Comparison of ENCODE assay signal across 16 cellular contexts in genomic region chr7:2663121-2663886, GRCh38. TPM values are rescaled to one million over a fixed set of nuclear protein-coding genes. Genes with fewer than 3 reads are reported as not detected.
DNase-seq lines count a peak whose midpoint lies in the region; ATAC-seq and TF ChIP-seq lines count a peak whose summit lies in the region.
"Had no signal": no experiment of that assay in that cellular context is flagged by ENCODE, and none has a peak within 500 bp of the region (broad histone marks: within the 10 kb centered on the region; RNA-seq: fewer than 3 reads in every experiment).

No MANE protein-coding gene starts in this region.

- peaks cover 4 to 19% of the 10 kb centered on the region in 2 donors for H3K4me1 ChIP-seq in left lung
- H3K4me1 ChIP-seq: prostate gland had no signal

- H3K27ac ChIP-seq in left lung, result no peak overlapping the region
- H3K27ac ChIP-seq: Peyer's patch, prostate gland had no signal

- intact Hi-C loops in left lung (cut with DNase I), result no loop called here
- intact Hi-C loops in sciatic nerve (cut with DNase I), result no loop called here

- no peak for TF ChIP-seq CTCF in left lung (IDR thresholded peaks at IDR 0.05)

- no peak overlapping the region for H3K4me3 ChIP-seq in left lung
- H3K4me3 ChIP-seq: esophagus muscularis mucosa, Peyer's patch, prostate gland had no signal

- peaks cover 0 to 27% of the 10 kb centered on the region in 2 donors for H3K27me3 ChIP-seq in left lung
- H3K27me3 ChIP-seq: esophagus muscularis mucosa, Peyer's patch had no signal

- no peaks in the 10 kb centered on the region for H3K9me3 ChIP-seq in left lung
- H3K9me3 ChIP-seq: Peyer's patch, prostate gland had no signal

- H3K36me3 ChIP-seq in left lung, result peaks cover 0 to 44% of the 10 kb centered on the region in 2 donors
- H3K36me3 ChIP-seq: prostate gland had no signal

- DNase-seq in M059J (ENCODE audit: low read depth) (peak; percentile 28), dermis blood vessel endothelial cell (peak; percentile 67), left lung (peak; percentile 34 to 83), sciatic nerve (ENCODE audit: low spot score) (peak; percentile 69), globus pallidus (ENCODE audit: low spot score) (no peak), HPDE6-E6E7 (ENCODE audit: extremely low spot score) (no peak)
- no peak for DNase-seq in stimulated activated CD4-positive, alpha-beta T cell treated with anti-CD3 and anti-CD28 coated beads, Interleukin-15, amount 100 ng/mL, for 24 hours
- DNase-seq: activated naive CD8-positive, alpha-beta T cell treated with anti-CD3 and anti-CD28 coated beads for 36 hours; activated T-cell treated with anti-CD3 and anti-CD28 coated beads for 4 hours; NCI-H1417; NCI-H446; Peyer's patch had no signal

- peak; percentile 23 for ATAC-seq in left lung
- peak; percentile 82 for ATAC-seq in sciatic nerve
- no peak for ATAC-seq in GM18517 (IDR thresholded peaks at IDR 0.05; ENCODE audit: unreplicated experiment)
- ATAC-seq: stimulated activated memory B cell treated with anti-CD40 and anti-IgM and Interleukin-4, amounts not matched to agents 10 μg/mL and 1 μg/mL and 100 μg/mL, for 72 hours had no signal

RNA-seq across cellular contexts. Expression of gene AMZ1, which starts 24.7 kb away (rescaled TPM):
- total RNA-seq in M059J (2014; rRNA removed; shearing (Covaris generic)), result 0.57 and 1.2 TPM in 2 replicates
- total RNA-seq in dermis blood vessel endothelial cell, result under 0.01 TPM in 2 replicates
- total RNA-seq in left lung, result 1 to 10 TPM in 1 of 2 donors, under 1 TPM in 1; 0.13 to 1.3 TPM
- 0.31 TPM for total RNA-seq in sciatic nerve

RNA-seq across cellular contexts. Expression of gene TTYH3, which starts 31.5 kb away (rescaled TPM):
- 18.9 and 38.9 TPM in 2 replicates for total RNA-seq in M059J (2014; rRNA removed; shearing (Covaris generic))
- total RNA-seq in dermis blood vessel endothelial cell, result 72.8 and 159 TPM in 2 replicates
- total RNA-seq in left lung, result 100 to 1,000 TPM in 1 of 2 donors, 10 to 100 TPM in 1; 82.9 to 105 TPM
- total RNA-seq in sciatic nerve, result 38.6 TPM

Comparison
In these comparisons a context has a peak if more than half of its experiments do, and no peak if none do; other contexts are left out.
1. DNase-seq: peak in M059J (single experiment), dermis blood vessel endothelial cell (single experiment), left lung (2 of 2) and sciatic nerve (single experiment); none in globus pallidus (single experiment), stimulated activated CD4-positive, alpha-beta T cell treated with anti-CD3 and anti-CD28 coated beads, Interleukin-15, amount 100 ng/mL, for 24 hours (single experiment) and HPDE6-E6E7 (single experiment).